Comparison of ENCODE assay signal across 11 cellular contexts in genomic region chr6:2817778-2818443, GRCh38. TPM values are rescaled to one million over a fixed set of nuclear protein-coding genes. Genes with fewer than 3 reads are reported as not detected.
DNase-seq lines count a peak whose midpoint lies in the region; ATAC-seq and TF ChIP-seq lines count a peak whose summit lies in the region.
"Had no signal": no experiment of that assay in that cellular context is flagged by ENCODE, and none has a peak within 500 bp of the region (broad histone marks: within the 10 kb centered on the region; RNA-seq: fewer than 3 reads in every experiment).

No MANE protein-coding gene starts in this region.

- H3K4me1 ChIP-seq in gastroesophageal sphincter, result peaks cover 0 to 24% (median 8%) of the 10 kb centered on the region in 3 donors
- H3K4me1 ChIP-seq in prostate gland (replicated peaks), result no peaks in the 10 kb centered on the region

- H3K36me3 Mint-ChIP-seq in activated T-helper 17 cell treated with anti-CD3 and anti-CD28 coated beads, Interleukin-2, amount 50 U/mL, for 72 hours (ENCODE audit: low read depth), result no peaks in the 10 kb centered on the region
- H3K36me3 Mint-ChIP-seq in natural killer cell, result peaks cover 22% of the 10 kb centered on the region

- peaks cover 5% of the 10 kb centered on the region for H3K4me1 Mint-ChIP-seq in activated T-helper 17 cell treated with anti-CD3 and anti-CD28 coated beads, Interleukin-2, amount 50 U/mL, for 72 hours
- H3K4me1 Mint-ChIP-seq in natural killer cell, result peaks cover 16 to 21% of the 10 kb centered on the region in 2 donors
- H3K4me1 Mint-ChIP-seq: central memory CD8-positive, alpha-beta T cell had no signal

- no peak overlapping the region for H3K4me3 Mint-ChIP-seq in activated T-helper 17 cell treated with anti-CD3 and anti-CD28 coated beads, Interleukin-2, amount 50 U/mL, for 72 hours
- no peak overlapping the region for H3K4me3 Mint-ChIP-seq in natural killer cell
- H3K4me3 Mint-ChIP-seq: central memory CD8-positive, alpha-beta T cell had no signal

- peak overlapping the region; percentile 53 to 70 (median 66) for H3K27ac ChIP-seq in gastroesophageal sphincter
- H3K27ac ChIP-seq in prostate gland, result peak overlapping the region; percentile 8 to 36

- TF ChIP-seq CTCF in gastroesophageal sphincter (IDR thresholded peaks at IDR 0.05) (no peak), prostate gland (IDR thresholded peaks at IDR 0.05) (no peak), natural killer cell (IDR thresholded peaks at IDR 0.05) (no peak)

- peak; percentile 50 for DNase-seq in EH (ENCODE audit: low read depth)
- DNase-seq in prostate gland (ENCODE audit: low spot score), result no peak
- no peak for DNase-seq in activated CD4-positive, alpha-beta T cell treated with anti-CD3 and anti-CD28 coated beads, Interleukin-2, amount 50 U/mL, for 4 hours
- DNase-seq in natural killer cell, result no peak
- DNase-seq: NCI-H1417 treated with DMSO at 0.1 percent for 48 hours had no signal

- H3K9me3 Mint-ChIP-seq in activated T-helper 17 cell treated with anti-CD3 and anti-CD28 coated beads, Interleukin-2, amount 50 U/mL, for 72 hours, result peaks cover 3% of the 10 kb centered on the region
- peaks cover 2 to 12% of the 10 kb centered on the region in 2 donors for H3K9me3 Mint-ChIP-seq in natural killer cell

- peak; percentile 75 for ATAC-seq in activated T-helper 17 cell treated with anti-CD3 and anti-CD28 coated beads, Interleukin-2, amount 50 U/mL, for 72 hours (replicated peaks)
- ATAC-seq in gastroesophageal sphincter (no peak), natural killer cell (no peak), GM18505 (IDR thresholded peaks at IDR 0.05; ENCODE audit: unreplicated experiment) (no peak), HG02870 (IDR thresholded peaks at IDR 0.05; ENCODE audit: unreplicated experiment) (no peak)

- TF ChIP-seq EP300 in gastroesophageal sphincter (IDR thresholded peaks at IDR 0.05), result no peak

- 9 to 12% methylated on average over 4 of the region's 4 CpGs for WGBS in gastroesophageal sphincter (ENCODE audit: low coverage in 1 of 2), 2 donors
- 6% methylated on average over 4 of the region's 4 CpGs for WGBS in prostate gland

- TF ChIP-seq POLR2A in gastroesophageal sphincter (IDR thresholded peaks at IDR 0.05) (no peak), prostate gland (IDR thresholded peaks at IDR 0.05) (no peak), GM18505 (IDR thresholded peaks at IDR 0.05; ENCODE audit: borderline replicate concordance, extremely low read depth, insufficient read depth, insufficient read length) (no peak)

- H3K27me3 ChIP-seq in gastroesophageal sphincter, result no peaks in the 10 kb centered on the region
- H3K27me3 ChIP-seq in prostate gland (replicated peaks; ENCODE audit: insufficient read depth), result no peaks in the 10 kb centered on the region
- H3K27me3 ChIP-seq: neutrophil had no signal

- peaks cover 0 to 13% (median 0%) of the 10 kb centered on the region in 3 donors for H3K9me3 ChIP-seq in gastroesophageal sphincter
- no peaks in the 10 kb centered on the region for H3K9me3 ChIP-seq in prostate gland
- H3K9me3 ChIP-seq: neutrophil had no signal

- peak overlapping the region; percentile 11 for H3K27ac Mint-ChIP-seq in activated T-helper 17 cell treated with anti-CD3 and anti-CD28 coated beads, Interleukin-2, amount 50 U/mL, for 72 hours
- no peak overlapping the region for H3K27ac Mint-ChIP-seq in natural killer cell

- H3K4me3 ChIP-seq in gastroesophageal sphincter, result no peak overlapping the region
- H3K4me3 ChIP-seq in prostate gland, result no peak overlapping the region

- no peaks in the 10 kb centered on the region for H3K36me3 ChIP-seq in gastroesophageal sphincter
- no peaks in the 10 kb centered on the region for H3K36me3 ChIP-seq in prostate gland
- H3K36me3 ChIP-seq: neutrophil had no signal

- no peaks in the 10 kb centered on the region for H3K27me3 Mint-ChIP-seq in activated T-helper 17 cell treated with anti-CD3 and anti-CD28 coated beads, Interleukin-2, amount 50 U/mL, for 72 hours
- H3K27me3 Mint-ChIP-seq in natural killer cell (ENCODE audit: low read depth in 2 of 2), result no peaks in the 10 kb centered on the region
- H3K27me3 Mint-ChIP-seq: central memory CD8-positive, alpha-beta T cell had no signal

- intact Hi-C loops in prostate gland (cut with DNase I), result no loop called here
- intact Hi-C loops in natural killer cell (cut with micrococcal nuclease), result no loop called here

RNA-seq across cellular contexts. Expression of gene SERPINB1, which starts 23.8 kb away (rescaled TPM):
- 10 to 100 TPM; 33.4 to 67.8 TPM for total RNA-seq in activated T-helper 17 cell treated with anti-CD3 and anti-CD28 coated beads, Interleukin-2, amount 50 U/mL, for 72 hours
- 10 to 100 TPM; 24.8 to 79.0 (median 45.4) TPM for total RNA-seq in gastroesophageal sphincter
- 10 to 100 TPM; 27.5 to 31.1 TPM for total RNA-seq in prostate gland
- total RNA-seq in natural killer cell, result 10 to 100 TPM; 74.8 to 80.2 (median 78.1) TPM

RNA-seq across cellular contexts. Expression of gene WRNIP1, which starts 52.7 kb away (rescaled TPM):
- 10 to 100 TPM; 30.4 to 48.5 TPM for total RNA-seq in activated T-helper 17 cell treated with anti-CD3 and anti-CD28 coated beads, Interleukin-2, amount 50 U/mL, for 72 hours
- 10 to 100 TPM; 48.1 to 66.1 (median 57.1) TPM for total RNA-seq in gastroesophageal sphincter
- total RNA-seq in prostate gland, result 10 to 100 TPM; 89.6 to 90.0 TPM
- total RNA-seq in natural killer cell, result 10 to 100 TPM; 27.9 to 34.8 (median 30.5) TPM
